8 cellular contexts compared by ENCODE assay signal in the genomic region with DNA sequence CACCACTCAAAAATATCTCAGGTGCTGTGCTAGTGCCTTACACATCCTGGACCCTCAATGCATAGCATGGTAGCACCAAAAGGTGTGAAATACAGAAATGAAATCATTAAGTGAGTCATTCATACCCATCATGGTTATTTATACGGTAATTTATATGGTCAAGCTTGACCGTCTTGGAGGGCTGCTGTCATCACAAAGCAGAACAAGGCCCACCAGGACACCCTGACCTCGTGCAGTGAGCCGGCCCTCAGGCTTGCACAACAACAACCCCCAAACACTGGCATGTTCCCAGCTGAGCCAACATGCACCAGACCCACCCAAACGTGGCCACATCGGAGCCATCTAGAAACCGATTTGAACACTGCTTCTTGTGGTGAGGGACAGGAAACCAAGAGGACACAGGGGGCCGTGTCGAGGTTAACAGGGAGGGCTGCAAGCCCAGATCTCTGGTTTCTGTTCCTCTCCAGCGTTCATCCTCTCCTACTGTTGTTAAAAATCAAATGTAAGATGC.
DNase-seq lines count a peak whose midpoint lies in the region; ATAC-seq and TF ChIP-seq lines count a peak whose summit lies in the region.

No MANE protein-coding gene starts in this region.

- peaks cover 70% of the 10 kb centered on the region for H3K4me1 ChIP-seq in CD4-positive, alpha-beta memory T cell (ENCODE audit: insufficient read depth, low read length)
- H3K4me1 ChIP-seq in KMS-11 (ENCODE audit: low read depth, poor library complexity, severe bottlenecking) = peaks cover 68% of the 10 kb centered on the region

- no peaks in the 10 kb centered on the region for H3K9me3 Mint-ChIP-seq in CD4-positive, alpha-beta memory T cell
- peaks cover 13% of the 10 kb centered on the region for H3K9me3 Mint-ChIP-seq in activated CD8-positive, alpha-beta memory T cell treated with anti-CD3 and anti-CD28 coated beads, Interleukin-2, amount 10 ng/mL, durations not matched to agents 7 days and 5 days (ENCODE audit: low read depth)

- POLR2A ChIA-PET in CD4-positive, alpha-beta memory T cell (lab: Charles Lee; ENCODE audit: partially characterized antibody) = interaction anchor here (0.7 to 4.1 kb wide), 8 partner anchors 8 to 379 kb away, joined by 3 to 18 read pairs (median 5); a partner anchor contains a TSS

- H3K4me1 Mint-ChIP-seq in CD4-positive, alpha-beta memory T cell = peaks cover 48 to 86% (median 67%) of the 10 kb centered on the region in 4 donors
- H3K4me1 Mint-ChIP-seq in activated CD8-positive, alpha-beta memory T cell treated with anti-CD3 and anti-CD28 coated beads, Interleukin-2, amount 10 ng/mL, durations not matched to agents 7 days and 5 days = peaks cover 93% of the 10 kb centered on the region

- H3K27me3 ChIP-seq in CD4-positive, alpha-beta memory T cell (ENCODE audit: insufficient read depth, low read length) = no peaks in the 10 kb centered on the region
- no peaks in the 10 kb centered on the region for H3K27me3 ChIP-seq in KMS-11 (ENCODE audit: insufficient read depth, low read depth)

- peak overlapping the region; percentile 83 for H3K4me2 ChIP-seq in KMS-11

- peak overlapping the region; percentile 33 to 40 for H3K4me3 ChIP-seq in CD4-positive, alpha-beta memory T cell (ENCODE audit: low read length in 2 of 2)
- H3K4me3 ChIP-seq in KMS-11 (IDR thresholded peaks at IDR 0.05; ENCODE audit: insufficient read depth, low read depth, low read length) = peak overlapping the region; percentile 25

- 0 out of 2 replicates have a peak overlapping the region, but pooled peaks have one; percentile 7 for H2AFZ ChIP-seq in KMS-11 (ENCODE audit: low read depth)

- no peaks in the 10 kb centered on the region for H3K9me3 ChIP-seq in CD4-positive, alpha-beta memory T cell (ENCODE audit: control insufficient read depth in 1 of 2, low read length in 2 of 2)

- no peaks in the 10 kb centered on the region for H3K27me3 Mint-ChIP-seq in CD4-positive, alpha-beta memory T cell
- H3K27me3 Mint-ChIP-seq in activated CD8-positive, alpha-beta memory T cell treated with anti-CD3 and anti-CD28 coated beads, Interleukin-2, amount 10 ng/mL, durations not matched to agents 7 days and 5 days = no peaks in the 10 kb centered on the region

- CTCF ChIA-PET in CD4-positive, alpha-beta memory T cell (lab: Charles Lee; ENCODE audit: partially characterized antibody) = no interaction called here
- CTCF ChIA-PET in activated CD8-positive, alpha-beta memory T cell treated with anti-CD3 and anti-CD28 coated beads, Interleukin-2, amount 10 ng/mL, durations not matched to agents 7 days and 5 days (lab: Charles Lee) = interaction anchor here (0.5 to 3.6 kb wide), 7 partner anchors 9 to 576 kb away, joined by 3 to 12 read pairs (median 3); no protein-coding TSS in a partner anchor

- no peaks in the 10 kb centered on the region for H3K36me3 Mint-ChIP-seq in CD4-positive, alpha-beta memory T cell
- H3K36me3 Mint-ChIP-seq in activated CD8-positive, alpha-beta memory T cell treated with anti-CD3 and anti-CD28 coated beads, Interleukin-2, amount 10 ng/mL, durations not matched to agents 7 days and 5 days = peaks cover 50% of the 10 kb centered on the region

- H3K9ac ChIP-seq in KMS-11 = no peak overlapping the region

- H3K79me2 ChIP-seq in KMS-11 (ENCODE audit: insufficient read depth, low read depth) = no peaks in the 10 kb centered on the region

- H4K20me1 ChIP-seq in KMS-11 (ENCODE audit: insufficient read depth) = no peaks in the 10 kb centered on the region

- H3K4me3 Mint-ChIP-seq in CD4-positive, alpha-beta memory T cell = peak overlapping the region; percentile 7 to 83 (median 77)
- H3K4me3 Mint-ChIP-seq in activated CD8-positive, alpha-beta memory T cell treated with anti-CD3 and anti-CD28 coated beads, Interleukin-2, amount 10 ng/mL, durations not matched to agents 7 days and 5 days = peak overlapping the region; percentile 35

- intact Hi-C loops in CD4-positive, alpha-beta memory T cell (cut with micrococcal nuclease) = loop anchor here (2.0 to 5.0 kb wide), 4 partner anchors 34 to 379 kb away; a partner anchor contains a TSS
- intact Hi-C loops in left cardiac atrium (cut with DNase I) = no loop called here

- DNase-seq in CD4-positive, alpha-beta memory T cell = peak; percentile 72 to 82 (median 76)
- DNase-seq in activated CD8-positive, alpha-beta memory T cell treated with anti-CD3 and anti-CD28 coated beads, Interleukin-2, amount 10 ng/mL, durations not matched to agents 7 days and 5 days = peak; percentile 96
- DNase-seq in left cardiac atrium (peak; percentile 67), dermis blood vessel endothelial cell (no peak), NCI-H1930 (lab: John Stamatoyannopoulos, UW) (no peak)
- peak; percentile 67 for DNase-seq in stimulated activated CD8-positive, alpha-beta memory T cell treated with anti-CD3 and anti-CD28 coated beads, Interleukin-12 subunit alpha, Interleukin-12 subunit beta, amount 100 ng/mL, for 1 hour (ENCODE audit: low read depth)

- no peaks in the 10 kb centered on the region for H3K36me3 ChIP-seq in CD4-positive, alpha-beta memory T cell (ENCODE audit: insufficient read depth, low read length)
- H3K36me3 ChIP-seq in KMS-11 (ENCODE audit: insufficient read depth) = no peaks in the 10 kb centered on the region

- ATAC-seq in GM21447 (IDR thresholded peaks at IDR 0.05; ENCODE audit: unreplicated experiment) (peak; percentile 75), left cardiac atrium (peak; percentile 21 to 58)
- ATAC-seq in activated CD8-positive, alpha-beta memory T cell treated with anti-CD3 and anti-CD28 coated beads, Interleukin-2, amount 10 ng/mL, durations not matched to agents 7 days and 5 days = peak; percentile 62

- no peak overlapping the region for H3K27ac ChIP-seq in CD4-positive, alpha-beta memory T cell (ENCODE audit: low read depth, low read length)
- peak overlapping the region; percentile 75 for H3K27ac ChIP-seq in KMS-11

- peak overlapping the region; percentile 73 to 90 (median 83) for H3K27ac Mint-ChIP-seq in CD4-positive, alpha-beta memory T cell
- peak overlapping the region; percentile 92 for H3K27ac Mint-ChIP-seq in activated CD8-positive, alpha-beta memory T cell treated with anti-CD3 and anti-CD28 coated beads, Interleukin-2, amount 10 ng/mL, durations not matched to agents 7 days and 5 days

- TF ChIP-seq CTCF in KMS-11 (conservative IDR thresholded peaks at IDR 0.05; ENCODE audit: low read depth, low read length) = peak; percentile 30; the same call in 1 of the 2 replicates

Comparison
In these comparisons a context has a peak if more than half of its experiments do, and no peak if none do; other contexts are left out.
1. DNase-seq: peak in CD4-positive, alpha-beta memory T cell (5 of 5), activated CD8-positive, alpha-beta memory T cell treated with anti-CD3 and anti-CD28 coated beads, Interleukin-2, amount 10 ng/mL, durations not matched to agents 7 days and 5 days (single experiment), left cardiac atrium (single experiment) and stimulated activated CD8-positive, alpha-beta memory T cell treated with anti-CD3 and anti-CD28 coated beads, Interleukin-12 subunit alpha, Interleukin-12 subunit beta, amount 100 ng/mL, for 1 hour (single experiment); none in dermis blood vessel endothelial cell (single experiment) and NCI-H1930 (0 of 2).
2. Peak in every context shown above with its lines, with median percentiles within 50 percentile points of each other: ATAC-seq.